In genomic region chr3:129282727-129283327, GRCh38 we compare ENCODE assay signal across 8 cellular contexts. TPM values are rescaled to one million over a fixed set of nuclear protein-coding genes. Genes with fewer than 3 reads are reported as not detected.
DNase-seq lines count a peak whose midpoint lies in the region; ATAC-seq and TF ChIP-seq lines count a peak whose summit lies in the region.
"Had no signal": no experiment of that assay in that cellular context is flagged by ENCODE, and none has a peak within 500 bp of the region (broad histone marks: within the 10 kb centered on the region; RNA-seq: fewer than 3 reads in every experiment).

No MANE protein-coding gene starts in this region.

- DNase-seq in germinal center (ENCODE audit: low spot score) (peak; percentile 77), NCI-H187 treated with DMSO at 0.1 percent for 48 hours (lab: John Stamatoyannopoulos, UW) (no peak), thyroid gland (no peak), HuH-7 (ENCODE audit: low spot score) (no peak)

- no peaks in the 10 kb centered on the region for H3K27me3 ChIP-seq in OCI-LY1 (ENCODE audit: insufficient read depth, low read length)
- H3K27me3 ChIP-seq in thyroid gland, result no peaks in the 10 kb centered on the region

- H3K9me3 ChIP-seq in OCI-LY1 (ENCODE audit: low read length) (no peaks in the 10 kb centered on the region), thyroid gland (no peaks in the 10 kb centered on the region)
- H3K9me3 ChIP-seq: neutrophil had no signal

- ATAC-seq in GM18907 (IDR thresholded peaks at IDR 0.05; ENCODE audit: unreplicated experiment), result peak; percentile 71
- peak; percentile 75 for ATAC-seq in HG02798 (IDR thresholded peaks at IDR 0.05; ENCODE audit: poor library complexity, unreplicated experiment)

- peaks cover 62% of the 10 kb centered on the region for H3K4me1 ChIP-seq in OCI-LY1 (ENCODE audit: insufficient read depth, low read length, severe bottlenecking)
- peaks cover 5 to 12% of the 10 kb centered on the region in 2 donors for H3K4me1 ChIP-seq in thyroid gland

- H3K79me2 ChIP-seq in OCI-LY1 (ENCODE audit: insufficient read depth, low read length), result peaks cover 61% of the 10 kb centered on the region

- H2AFZ ChIP-seq in OCI-LY1 (ENCODE audit: low read length), result no peak overlapping the region

- intact Hi-C loops in thyroid gland (cut with DNase I), result no loop called here

- H3K9ac ChIP-seq in OCI-LY1 (ENCODE audit: low read length), result peak overlapping the region; percentile 92

- peak; percentile 31; the same call in 1 of the 2 replicates for TF ChIP-seq CTCF in OCI-LY1 (IDR thresholded peaks at IDR 0.05; ENCODE audit: low read length)
- TF ChIP-seq CTCF in thyroid gland (IDR thresholded peaks at IDR 0.05), result no peak

- WGBS in thyroid gland, 2 donors, result 64 to 78% methylated on average over 6 of the region's 6 CpGs

- H3K27ac ChIP-seq in OCI-LY1 (ENCODE audit: low read depth, low read length, poor library complexity, severe bottlenecking) (peak overlapping the region; percentile 96), thyroid gland (no peak overlapping the region)
- H3K27ac ChIP-seq: neutrophil had no signal

- H3K36me3 ChIP-seq in OCI-LY1 (ENCODE audit: insufficient read depth, low read length) (peaks cover 68% of the 10 kb centered on the region), thyroid gland (peaks cover 0 to 1% of the 10 kb centered on the region in 2 donors)

- H3K4me3 ChIP-seq in OCI-LY1 (ENCODE audit: low read depth, low read length, poor library complexity, severe bottlenecking), result peak overlapping the region; percentile 95
- no peak overlapping the region for H3K4me3 ChIP-seq in thyroid gland (replicated peaks in 1 of 3)

- peak overlapping the region; percentile 84 for H3K4me2 ChIP-seq in OCI-LY1 (ENCODE audit: low read length)

- H3F3A ChIP-seq in OCI-LY1 (ENCODE audit: insufficient read depth, low read length), result 0 out of 2 replicates have a peak, but pooled peaks cover 10% of the 10 kb centered on the region

- TF ChIP-seq POLR2A in thyroid gland (IDR thresholded peaks at IDR 0.05), result no peak

- H4K20me1 ChIP-seq in OCI-LY1 (ENCODE audit: insufficient read depth, low read length), result no peaks in the 10 kb centered on the region

- H3K9me2 ChIP-seq in OCI-LY1 (ENCODE audit: low read depth, low read length), result no peaks in the 10 kb centered on the region

RNA-seq across cellular contexts. Expression of gene HMCES, which starts 4.2 kb away (rescaled TPM):
- total RNA-seq in thyroid gland, result 10 to 100 TPM; 23.7 to 30.9 (median 26.0) TPM

RNA-seq across cellular contexts. Expression of gene COPG1, which starts 33.4 kb away (rescaled TPM):
- 100 to 1,000 TPM in 3 of 4 donors, 10 to 100 TPM in 1; 95.8 to 195 (median 159) TPM for total RNA-seq in thyroid gland
